Comparison of ENCODE assay signal across 9 cellular contexts in the genomic region with DNA sequence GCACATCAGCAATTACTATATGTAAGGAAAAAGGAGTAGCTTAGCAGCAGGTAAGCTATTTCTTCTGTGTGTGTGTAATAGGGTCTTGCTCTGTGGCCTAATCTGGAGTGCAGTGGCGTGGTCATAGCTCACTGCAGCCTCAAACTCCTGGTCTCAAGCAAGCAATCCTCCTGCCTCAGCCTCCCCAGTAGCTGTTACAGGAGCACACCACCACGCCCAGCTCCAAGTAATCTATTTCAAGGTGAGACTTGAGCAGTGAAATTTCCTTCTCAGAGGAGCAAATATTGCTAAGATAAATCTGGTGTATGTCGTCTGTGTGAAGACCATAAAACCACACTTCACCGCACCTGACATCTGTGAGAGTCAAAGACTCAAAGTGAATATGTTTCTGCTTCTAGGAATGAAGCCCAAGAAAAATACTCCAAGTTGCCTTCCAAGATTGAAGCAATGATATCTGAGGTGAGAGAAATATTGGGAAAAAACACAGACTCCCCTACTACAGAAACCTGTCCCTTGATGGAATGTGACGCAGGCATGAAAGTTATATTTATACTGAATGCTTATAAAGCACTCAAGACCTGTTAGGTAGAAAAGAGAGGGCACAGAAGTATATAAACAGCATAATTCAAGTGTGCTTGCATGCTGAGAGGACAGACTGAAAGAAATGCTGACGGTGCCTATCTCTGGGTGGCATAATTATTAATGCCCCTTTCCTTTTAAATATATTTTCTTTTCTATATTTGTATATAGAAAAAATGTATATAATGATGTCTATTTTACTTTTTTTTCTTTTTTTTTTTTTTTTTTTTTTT. TPM values are rescaled to one million over a fixed set of nuclear protein-coding genes. Genes with fewer than 3 reads are reported as not detected.
DNase-seq lines count a peak whose midpoint lies in the region; ATAC-seq and TF ChIP-seq lines count a peak whose summit lies in the region.
"Had no signal": no experiment of that assay in that cellular context is flagged by ENCODE, and none has a peak within 500 bp of the region (broad histone marks: within the 10 kb centered on the region; RNA-seq: fewer than 3 reads in every experiment).

No MANE protein-coding gene starts in this region.

- no peaks in the 10 kb centered on the region for H3K9me3 Mint-ChIP-seq in GM23338
- H3K9me3 Mint-ChIP-seq in memory B cell, result no peaks in the 10 kb centered on the region

- no peak overlapping the region for H3K4me3 Mint-ChIP-seq in GM23338
- H3K4me3 Mint-ChIP-seq in T-helper 17 cell, result peak overlapping the region; percentile 97
- H3K4me3 Mint-ChIP-seq in memory B cell, result peak overlapping the region; percentile 90

- H3K4me3 ChIP-seq in GM23338 (no peak overlapping the region), A673 (ENCODE audit: low read depth, low read length, poor library complexity, severe bottlenecking) (no peak overlapping the region)

- no TSS peak for BruUV-seq in A673 (replicated peaks; lab: Mats Ljungman, UMichigan)

- H3K4me2 ChIP-seq in GM23338, result peak overlapping the region; percentile 49; the same call in 1 of the 2 replicates

- no peak for ATAC-seq in GM23338
- ATAC-seq in T-helper 17 cell, result no peak
- ATAC-seq in memory B cell (ENCODE audit: low read depth), result no peak
- no peak for ATAC-seq in Right ventricle myocardium superior (ENCODE audit: poor library complexity)

- H3K27ac Mint-ChIP-seq in GM23338 (no peak overlapping the region), T-helper 17 cell (peak overlapping the region; percentile 98), memory B cell (peak overlapping the region; percentile 99)

- H3K9me3 ChIP-seq in T-helper 17 cell (ENCODE audit: control insufficient read depth, low read length, poor library complexity, severe bottlenecking) (no peaks in the 10 kb centered on the region), A673 (ENCODE audit: low read depth, low read length, poor library complexity, severe bottlenecking) (no peaks in the 10 kb centered on the region)

- H3K79me2 ChIP-seq in GM23338 (replicated peaks; ENCODE audit: insufficient read depth), result no peaks in the 10 kb centered on the region

- H3K27me3 Mint-ChIP-seq in GM23338 (ENCODE audit: insufficient read depth, low read depth, poor library complexity) (peaks cover 11% of the 10 kb centered on the region), T-helper 17 cell (no peaks in the 10 kb centered on the region), memory B cell (no peaks in the 10 kb centered on the region)

- CTCF ChIA-PET in A673 (lab: Charles Lee), result no interaction called here

- H3K27ac ChIP-seq in GM23338 (ENCODE audit: low read depth), result no peak overlapping the region
- H3K27ac ChIP-seq in A673 (ENCODE audit: low read depth, low read length, poor library complexity, severe bottlenecking), result no peak overlapping the region

- no peaks in the 10 kb centered on the region for H3K36me3 ChIP-seq in GM23338 (ENCODE audit: insufficient read depth)
- no peaks in the 10 kb centered on the region for H3K36me3 ChIP-seq in A673 (ENCODE audit: insufficient read depth, low read length, poor library complexity, severe bottlenecking)

- peak overlapping the region; percentile 93; the same call in 1 of the 2 replicates for H2AFZ ChIP-seq in GM23338

- H4K20me1 ChIP-seq in GM23338 (replicated peaks; ENCODE audit: insufficient read depth), result no peaks in the 10 kb centered on the region

- H3K27me3 ChIP-seq in GM23338 (ENCODE audit: insufficient read depth) (no peaks in the 10 kb centered on the region), A673 (replicated peaks; ENCODE audit: insufficient read depth, low read depth, low read length, poor library complexity) (no peaks in the 10 kb centered on the region)

- H3K4me1 ChIP-seq in GM23338 (ENCODE audit: insufficient read depth) (peaks cover 44% of the 10 kb centered on the region), A673 (ENCODE audit: insufficient read depth, low read length, poor library complexity, severe bottlenecking) (no peaks in the 10 kb centered on the region)

- POLR2A ChIA-PET in A673 (lab: Charles Lee; ENCODE audit: low non-redundant PET), result no interaction called here

- DNase-seq in DMS79 treated with DMSO at 0.1 percent for 48 hours (lab: John Stamatoyannopoulos, UW) (peak; percentile 69), GM23338 (ENCODE audit: low spot score) (no peak), T-helper 17 cell (no peak), memory B cell (ENCODE audit: low spot score in 2 of 2) (no peak), RKO (ENCODE audit: low spot score) (no peak), SKM-1 treated with dmso at 0.1 percent for 144 hours (lab: John Stamatoyannopoulos, UW; ENCODE audit: unreplicated experiment) (no peak), A673 (ENCODE audit: low spot score) (no peak), Right ventricle myocardium superior (no peak)
- DNase-seq: COR-L47 had no signal

- H3K4me1 Mint-ChIP-seq in GM23338, result peaks cover 54% of the 10 kb centered on the region
- H3K4me1 Mint-ChIP-seq in T-helper 17 cell, result peaks cover 33% of the 10 kb centered on the region
- peaks cover 55% of the 10 kb centered on the region for H3K4me1 Mint-ChIP-seq in memory B cell

- H3K36me3 Mint-ChIP-seq in GM23338 (ENCODE audit: low read depth), result no peaks in the 10 kb centered on the region
- peaks cover 8% of the 10 kb centered on the region for H3K36me3 Mint-ChIP-seq in T-helper 17 cell (ENCODE audit: low read depth)
- H3K36me3 Mint-ChIP-seq in memory B cell, result peaks cover 17% of the 10 kb centered on the region

- intact Hi-C loops in A673 (cut with micrococcal nuclease; ENCODE audit: unreplicated experiment) (no loop called here), Right ventricle myocardium superior (cut with DNase I) (no loop called here)

- TF ChIP-seq CTCF in GM23338 (conservative IDR thresholded peaks at IDR 0.05; ENCODE audit: low read depth in 2 of 2), result no peak
- TF ChIP-seq CTCF in A673 (conservative IDR thresholded peaks at IDR 0.05; ENCODE audit: low read depth, low read length), result no peak

- H3K9me2 ChIP-seq in GM23338 (ENCODE audit: insufficient read depth), result peaks cover 4% of the 10 kb centered on the region; the same call in 1 of the 2 replicates

- H3F3A ChIP-seq in GM23338 (replicated peaks; ENCODE audit: low read depth), result 0 out of 2 replicates have a peak, but pooled peaks cover 8% of the 10 kb centered on the region

TF ChIP-seq in GM23338, 12 proteins besides CTCF, POLR2A, EP300 and RAD21:
- TF ChIP-seq JUNB (IDR thresholded peaks at IDR 0.05; ENCODE audit: unreplicated experiment), result no peak
TF ChIP-seq in GM23338: peak in this region for 0.

RNA-seq across cellular contexts. Expression of gene SELPLG, which starts 2.5 kb away (rescaled TPM):
- total RNA-seq in GM23338 (2014; rRNA removed; shearing (Covaris generic)), result 0.56 TPM in 1 of 2 replicates, not detected in the other
- polyA plus RNA-seq in GM23338 (2016; fragmentation: Nextera tagmentation; extraction: Ambion mirVana), result 0.16 TPM in 1 of 2 replicates, not detected in the other
- total RNA-seq in T-helper 17 cell (100 to 1,000 TPM in 1 of 2 donors, 10 to 100 TPM in 1; 91.3 to 131 TPM), A673 (2021) (0.34 and 0.35 TPM in 2 replicates), Right ventricle myocardium superior (4.2 TPM)

RNA-seq across cellular contexts. Expression of gene TMEM119, which starts 38.3 kb away (rescaled TPM):
- total RNA-seq in GM23338 (2014; rRNA removed; shearing (Covaris generic)), result 0.07 and 0.35 TPM in 2 replicates
- polyA plus RNA-seq in GM23338 (2016; fragmentation: Nextera tagmentation; extraction: Ambion mirVana), result 0.06 TPM in 1 of 2 replicates, not detected in the other
- total RNA-seq in T-helper 17 cell (1 to 10 TPM; 3.9 to 5.0 TPM), A673 (2021) (1.0 TPM in 1 of 2 replicates, not detected in the other), Right ventricle myocardium superior (0.54 TPM)

Comparison
In these comparisons a context has a peak if more than half of its experiments do, and no peak if none do; other contexts are left out.
1. RNA of gene SELPLG, which starts 2.5 kb away (total RNA-seq): 91.3 to 131 TPM in T-helper 17 cell; 4.2 TPM in Right ventricle myocardium superior (single experiment), 0.56 TPM in GM23338 and 0.34 to 0.35 TPM in A673; every median in the first group is over 10 times any median in the second.